ENCODE assay signal across 19 cellular contexts in the genomic region with DNA sequence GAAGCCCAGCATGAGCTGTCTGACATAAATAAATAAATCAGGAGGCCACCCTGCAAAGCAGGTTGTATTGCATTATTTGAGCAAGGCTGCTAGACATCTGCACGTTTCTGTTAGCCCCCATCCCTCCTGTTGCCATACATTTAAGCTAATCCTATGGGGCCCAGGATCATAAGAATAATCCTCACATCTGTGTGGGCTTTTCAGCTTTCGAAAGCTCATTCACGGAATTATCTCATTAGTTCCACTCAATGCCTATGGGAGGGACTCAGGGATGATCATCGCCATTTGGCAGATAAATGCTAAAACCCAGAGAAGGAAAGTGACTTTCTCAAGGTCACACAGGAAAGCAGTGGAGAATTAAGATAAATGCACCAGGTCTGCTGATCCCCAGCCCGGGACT.
"Had no signal": no experiment of that assay in that cellular context is flagged by ENCODE, and none has a peak within 500 bp of the region (broad histone marks: within the 10 kb centered on the region; RNA-seq: fewer than 3 reads in every experiment).

No MANE protein-coding gene starts in this region.

- H3K4me3 Mint-ChIP-seq: activated B cell treated with CpG ODN at 0.5 μM for 24 hours; activated CD8-positive, alpha-beta T cell treated with anti-CD3 and anti-CD28 coated beads for 36 hours; activated T-cell treated with anti-CD3 and anti-CD28 coated beads, Interleukin-2, amount 50 U/mL, for 4 hours; dendritic cell treated with granulocyte-macrophage colony-stimulating factor and Interleukin-4, amounts not matched to agents 40 ng/mL and 50 ng/mL, for 4 days; natural killer cell treated with Interleukin-12 subunit alpha and Interleukin-12 subunit beta and Interleukin-15 and Interleukin-18, amount 100 ng/mL, for 72 hours had no signal

- H3K9me3 Mint-ChIP-seq: activated B cell treated with CpG ODN at 0.5 μM for 24 hours; activated CD8-positive, alpha-beta T cell treated with anti-CD3 and anti-CD28 coated beads for 36 hours; activated T-cell treated with anti-CD3 and anti-CD28 coated beads, Interleukin-2, amount 50 U/mL, for 4 hours; dendritic cell treated with granulocyte-macrophage colony-stimulating factor and Interleukin-4, amounts not matched to agents 40 ng/mL and 50 ng/mL, for 4 days; natural killer cell treated with Interleukin-12 subunit alpha and Interleukin-12 subunit beta and Interleukin-15 and Interleukin-18, amount 100 ng/mL, for 72 hours had no signal

- ATAC-seq: activated CD8-positive, alpha-beta T cell treated with anti-CD3 and anti-CD28 coated beads for 36 hours; activated naive CD4-positive, alpha-beta T cell treated with anti-CD3 and anti-CD28 coated beads, Interleukin-2, amount 50 U/mL, for 72 hours; activated T-cell treated with anti-CD3 and anti-CD28 coated beads, Interleukin-2, amount 50 U/mL, for 4 hours; foreskin keratinocyte; left lung; lower lobe of right lung; natural killer cell treated with Interleukin-12 subunit alpha and Interleukin-12 subunit beta and Interleukin-15 and Interleukin-18, amount 100 ng/mL, for 72 hours; right cardiac atrium had no signal

- FAIRE-seq: islet of Langerhans had no signal

- DNase-seq: activated B cell treated with CpG ODN at 0.5 μM for 24 hours; activated CD4-positive, alpha-beta T cell treated with anti-CD3 and anti-CD28 coated beads, Interleukin-2, amount 50 U/mL, for 1 hour; activated CD8-positive, alpha-beta T cell treated with anti-CD3 and anti-CD28 coated beads for 36 hours; activated naive CD4-positive, alpha-beta T cell; activated T-cell treated with anti-CD3 and anti-CD28 coated beads, Interleukin-2, amount 50 U/mL, for 4 hours; central memory CD4-positive, alpha-beta T cell; effector CD4-positive, alpha-beta T cell; foreskin keratinocyte; left lung; lower lobe of right lung; mesenchymal stem cell; posterior cingulate gyrus; right cardiac atrium; spleen; stimulated activated naive CD4-positive, alpha-beta T cell treated with Interleukin-2 at 50 U/mL for 16 hours had no signal

- H3K27ac Mint-ChIP-seq: activated B cell treated with CpG ODN at 0.5 μM for 24 hours; activated CD8-positive, alpha-beta T cell treated with anti-CD3 and anti-CD28 coated beads for 36 hours; activated naive CD4-positive, alpha-beta T cell treated with anti-CD3 and anti-CD28 coated beads, Interleukin-2, amount 50 U/mL, for 72 hours; dendritic cell treated with granulocyte-macrophage colony-stimulating factor and Interleukin-4, amounts not matched to agents 40 ng/mL and 50 ng/mL, for 4 days; natural killer cell treated with Interleukin-12 subunit alpha and Interleukin-12 subunit beta and Interleukin-15 and Interleukin-18, amount 100 ng/mL, for 72 hours had no signal

- H3K36me3 Mint-ChIP-seq: natural killer cell treated with Interleukin-12 subunit alpha and Interleukin-12 subunit beta and Interleukin-15 and Interleukin-18, amount 100 ng/mL, for 72 hours had no signal
